Comparison of ENCODE assay signal across 8 cellular contexts in the genomic region with DNA sequence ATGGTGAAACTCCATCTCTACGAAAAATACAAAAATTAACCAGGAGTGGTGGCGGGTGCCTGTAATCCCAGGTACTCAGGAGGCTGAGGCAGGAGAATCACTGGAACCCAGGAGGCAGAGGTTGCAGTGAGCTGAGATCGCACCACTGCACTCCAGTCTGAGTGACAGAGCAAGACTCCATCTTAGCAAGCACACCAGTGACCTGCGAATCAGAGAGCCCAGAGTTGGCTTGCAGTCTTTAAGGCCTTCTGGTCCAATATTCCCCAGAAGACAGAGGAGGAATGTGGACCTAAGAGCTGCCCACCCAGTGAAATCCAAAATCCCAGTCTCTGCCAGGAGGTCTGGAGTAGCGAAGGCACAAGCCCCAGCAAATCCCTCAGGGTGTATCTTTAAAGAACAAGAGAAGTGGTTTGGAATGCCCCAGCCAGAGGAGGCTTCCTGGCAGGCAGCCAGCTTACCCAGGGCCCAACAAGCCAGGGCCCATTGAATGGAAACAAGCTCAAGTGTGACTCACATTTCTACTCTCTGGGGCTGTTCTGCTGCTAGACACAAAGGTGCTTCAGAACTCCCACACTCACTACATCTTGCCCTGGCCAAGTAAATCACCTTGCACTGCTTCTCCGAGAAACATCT.
DNase-seq lines count a peak whose midpoint lies in the region; ATAC-seq lines count a peak whose summit lies in the region.

No MANE protein-coding gene starts in this region.

- H3K4me3 Mint-ChIP-seq in effector memory CD8-positive, alpha-beta T cell = no peak overlapping the region

- peak; percentile 96 for ATAC-seq in stimulated activated naive CD8-positive, alpha-beta T cell treated with anti-CD3 and anti-CD28 coated beads, Interleukin-15, Interleukin-2, amounts not matched to agents 100 U/mL and 50 U/mL, for 24 hours
- no peak for ATAC-seq in GM21786 (IDR thresholded peaks at IDR 0.05; ENCODE audit: unreplicated experiment)
- no peak for ATAC-seq in GM19397 (IDR thresholded peaks at IDR 0.05; ENCODE audit: unreplicated experiment)
- ATAC-seq in effector memory CD8-positive, alpha-beta T cell (replicated peaks) = no peak

- no peaks in the 10 kb centered on the region for H3K4me1 Mint-ChIP-seq in effector memory CD8-positive, alpha-beta T cell (ENCODE audit: low read depth in 2 of 2)

- no peak overlapping the region for H3K27ac Mint-ChIP-seq in effector memory CD8-positive, alpha-beta T cell

- DNase-seq in EL = peak; percentile 84
- DNase-seq in MV-4-11 (lab: John Stamatoyannopoulos, UW) = peak; percentile 52
- peak; percentile 14 for DNase-seq in activated CD4-positive, alpha-beta T cell treated with anti-CD3 and anti-CD28 coated beads, Interleukin-2, amount 50 U/mL, for 1 hour
- DNase-seq in foreskin melanocyte = peak; percentile 83
- peak; percentile 74 for DNase-seq in stimulated activated naive CD8-positive, alpha-beta T cell treated with anti-CD3 and anti-CD28 coated beads, Interleukin-15, Interleukin-2, amounts not matched to agents 100 U/mL and 50 U/mL, for 24 hours
- DNase-seq in effector memory CD8-positive, alpha-beta T cell = no peak

- no peaks in the 10 kb centered on the region for H3K36me3 Mint-ChIP-seq in effector memory CD8-positive, alpha-beta T cell (ENCODE audit: insufficient read depth)

- H3K9me3 Mint-ChIP-seq in effector memory CD8-positive, alpha-beta T cell = no peaks in the 10 kb centered on the region

- peaks cover 5 to 18% of the 10 kb centered on the region in 2 donors for H3K27me3 Mint-ChIP-seq in effector memory CD8-positive, alpha-beta T cell

Comparison
In these comparisons a context has a peak if more than half of its experiments do, and no peak if none do; other contexts are left out.
1. DNase-seq: peak in EL (single experiment), MV-4-11 (single experiment), activated CD4-positive, alpha-beta T cell treated with anti-CD3 and anti-CD28 coated beads, Interleukin-2, amount 50 U/mL, for 1 hour (single experiment), foreskin melanocyte (single experiment) and stimulated activated naive CD8-positive, alpha-beta T cell treated with anti-CD3 and anti-CD28 coated beads, Interleukin-15, Interleukin-2, amounts not matched to agents 100 U/mL and 50 U/mL, for 24 hours (single experiment); none in effector memory CD8-positive, alpha-beta T cell (0 of 3).